Comparison of ENCODE assay signal across 18 cellular contexts in genomic region chr5:8462565-8462964, GRCh38.
"Had no signal": no experiment of that assay in that cellular context is flagged by ENCODE, and none has a peak within 500 bp of the region (broad histone marks: within the 10 kb centered on the region; RNA-seq: fewer than 3 reads in every experiment).

No MANE protein-coding gene starts in this region.

- H3K4me3 Mint-ChIP-seq: activated CD4-positive, alpha-beta memory T cell treated with anti-CD3 and anti-CD28 coated beads for 36 hours; activated naive CD8-positive, alpha-beta T cell; activated T-helper 1 cell treated with anti-CD3 and anti-CD28 coated beads, Interleukin-12 subunit alpha, Interleukin-12 subunit beta, Interleukin-2, Interleukin-4 antibody, amounts not matched to agents 30 ng/mL and 10 ng/mL and 1 ng/mL, durations not matched to agents 14 hours and 24 hours and 36 hours; memory B cell; naive thymus-derived CD8-positive, alpha-beta T cell had no signal

- ATAC-seq: gastrocnemius medialis; naive thymus-derived CD8-positive, alpha-beta T cell had no signal

- H3K27ac Mint-ChIP-seq: activated CD4-positive, alpha-beta memory T cell treated with anti-CD3 and anti-CD28 coated beads for 36 hours; activated naive CD8-positive, alpha-beta T cell; activated T-helper 1 cell treated with anti-CD3 and anti-CD28 coated beads, Interleukin-12 subunit alpha, Interleukin-12 subunit beta, Interleukin-2, Interleukin-4 antibody, amounts not matched to agents 30 ng/mL and 10 ng/mL and 1 ng/mL, durations not matched to agents 14 hours and 24 hours and 36 hours; memory B cell; naive thymus-derived CD8-positive, alpha-beta T cell had no signal

- H3K4me1 ChIP-seq: parathyroid adenoma had no signal

- H3K4me3 ChIP-seq: gastrocnemius medialis, left ventricle myocardium inferior, vagina had no signal

- H3K27me3 Mint-ChIP-seq: activated CD4-positive, alpha-beta memory T cell treated with anti-CD3 and anti-CD28 coated beads for 36 hours; activated naive CD8-positive, alpha-beta T cell; memory B cell had no signal

- H3K36me3 Mint-ChIP-seq: activated CD4-positive, alpha-beta memory T cell treated with anti-CD3 and anti-CD28 coated beads for 36 hours; memory B cell had no signal

- DNase-seq: activated CD4-positive, alpha-beta memory T cell treated with anti-CD3 and anti-CD28 coated beads for 36 hours; activated CD4-positive, alpha-beta T cell treated with anti-CD3 and anti-CD28 coated beads for 4 hours; activated T-cell treated with anti-CD3 and anti-CD28 coated beads for 4 hours; cerebellar nuclear complex; effector CD4-positive, alpha-beta T cell; gastrocnemius medialis; head of caudate nucleus; kidney; left ventricle myocardium inferior; naive thymus-derived CD8-positive, alpha-beta T cell; retina; stimulated activated CD8-positive, alpha-beta memory T cell treated with anti-CD3 and anti-CD28 coated beads, Interleukin-4, amount 100 ng/mL, for 48 hours; stimulated activated naive CD4-positive, alpha-beta T cell had no signal

- H3K9me3 ChIP-seq: gastrocnemius medialis, left ventricle myocardium inferior, vagina had no signal

- H3K27ac ChIP-seq: gastrocnemius medialis, left ventricle myocardium inferior, parathyroid adenoma, vagina had no signal

- H3K9me3 Mint-ChIP-seq: memory B cell had no signal

- H3K36me3 ChIP-seq: vagina had no signal

- H3K27me3 ChIP-seq: gastrocnemius medialis, vagina had no signal

- H3K9ac ChIP-seq: parathyroid adenoma had no signal
